Comparison of ENCODE assay signal across 12 cellular contexts in the genomic region with DNA sequence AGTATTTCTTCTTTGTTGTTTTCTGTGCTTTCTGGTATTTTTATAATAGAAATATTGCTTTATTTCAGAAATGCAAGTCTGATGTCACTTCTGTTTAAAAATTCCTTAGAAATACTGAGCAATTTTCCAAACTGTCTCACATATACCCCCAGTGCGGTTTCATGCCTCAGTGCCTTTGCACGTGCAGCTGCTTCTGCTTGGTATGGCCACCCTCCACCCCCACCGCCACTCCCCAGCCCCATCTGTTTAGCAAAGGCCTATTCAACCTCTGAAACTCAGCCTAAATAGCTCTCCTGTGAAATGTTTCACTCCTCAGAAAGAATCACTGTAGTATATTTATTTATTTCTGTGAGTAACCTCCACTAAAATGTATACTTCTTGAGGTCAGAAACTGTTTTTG.
"Had no signal": no experiment of that assay in that cellular context is flagged by ENCODE, and none has a peak within 500 bp of the region (broad histone marks: within the 10 kb centered on the region; RNA-seq: fewer than 3 reads in every experiment).

No MANE protein-coding gene starts in this region.

- H3K4me3 ChIP-seq: esophagus squamous epithelium, heart left ventricle, left lung had no signal

- H3K36me3 Mint-ChIP-seq: natural killer cell had no signal

- ATAC-seq: activated CD4-positive, CD25-positive, alpha-beta regulatory T cell treated with anti-CD3 and anti-CD28 coated beads, Interleukin-2, amount 50 U/mL, for 24 hours; heart left ventricle; left lung; natural killer cell; right cardiac atrium had no signal

- DNase-seq: activated naive CD4-positive, alpha-beta T cell treated with anti-CD3 and anti-CD28 coated beads, Interleukin-2, amount 50 U/mL, for 16 hours; activated T-cell treated with anti-CD3 and anti-CD28 coated beads, Interleukin-2, amount 50 U/mL, for 1 hour; amygdala; esophagus squamous epithelium; foreskin melanocyte; heart left ventricle; islet precursor cell; left lung; natural killer cell; right cardiac atrium; small intestine had no signal

- H3K4me1 ChIP-seq: esophagus squamous epithelium, left lung had no signal

- H3K4me3 Mint-ChIP-seq: natural killer cell had no signal

- H3K27me3 ChIP-seq: esophagus squamous epithelium, heart left ventricle, left lung had no signal

- H3K27ac Mint-ChIP-seq: natural killer cell had no signal

- H3K9me3 Mint-ChIP-seq: natural killer cell had no signal

- H3K27ac ChIP-seq: esophagus squamous epithelium, heart left ventricle, left lung had no signal

- H3K36me3 ChIP-seq: esophagus squamous epithelium, heart left ventricle, left lung had no signal
